In the genomic region with DNA sequence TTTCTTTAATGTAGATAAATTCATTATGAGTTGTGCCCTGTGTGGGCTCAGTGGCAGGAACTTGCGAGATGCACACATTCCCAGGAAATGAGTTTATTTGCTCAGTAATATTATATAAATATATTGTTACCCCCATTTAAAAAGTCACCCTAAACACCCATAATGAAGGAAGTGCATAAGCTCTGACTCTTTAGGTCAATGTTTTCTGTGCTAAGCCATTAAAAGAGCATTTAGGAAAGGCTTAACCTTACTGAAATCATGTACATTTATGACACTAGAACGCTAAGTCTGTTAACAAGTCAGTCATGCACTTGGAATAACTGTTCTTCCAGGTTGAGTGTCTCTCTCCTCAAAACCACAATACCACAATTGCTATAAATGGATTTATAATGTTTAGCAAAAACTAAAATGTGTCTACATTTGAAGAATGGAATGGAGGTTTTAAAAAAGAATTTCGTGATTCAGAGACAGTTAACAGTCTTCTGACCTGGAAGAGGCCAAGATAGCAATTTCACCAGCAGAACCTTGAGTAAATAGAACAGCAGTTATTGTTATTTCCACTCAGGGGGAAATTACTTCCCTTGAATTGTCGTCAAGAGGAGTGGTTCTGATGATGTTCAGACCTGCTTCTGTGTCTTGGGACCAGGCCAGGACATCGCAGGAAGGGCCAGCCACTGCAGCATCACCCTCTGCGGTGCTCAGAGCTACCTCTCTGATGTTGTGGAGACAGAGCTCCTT, we compare ENCODE assay signal across 15 cellular contexts.
DNase-seq lines count a peak whose midpoint lies in the region; ATAC-seq and TF ChIP-seq lines count a peak whose summit lies in the region.
"Had no signal": no experiment of that assay in that cellular context is flagged by ENCODE, and none has a peak within 500 bp of the region (broad histone marks: within the 10 kb centered on the region; RNA-seq: fewer than 3 reads in every experiment).

No MANE protein-coding gene starts in this region.

- dilution Hi-C loops in mammary epithelial cell (cut with HindIII; ENCODE audit: low sequenced_read_pairs), result no loop called here

- no TSS peak for BruUV-seq in mammary epithelial cell (replicated peaks; lab: Mats Ljungman, UMichigan)

- no peak for TF ChIP-seq CTCF in mammary epithelial cell (conservative IDR thresholded peaks at IDR 0.05 in 1 of 2, IDR thresholded peaks at IDR 0.05 in 1 of 2; ENCODE audit: extremely low read depth in 1 of 2, insufficient read depth in 1 of 2, low read depth in 1 of 2, low read length in 2 of 2)

- H3K9ac ChIP-seq in mammary epithelial cell (ENCODE audit: insufficient read depth, low read length), result no peak overlapping the region

- CTCF ChIA-PET in mammary epithelial cell (lab: Charles Lee; ENCODE audit: low non-redundant PET), result no interaction called here

- no peaks in the 10 kb centered on the region for H3K9me3 ChIP-seq in mammary epithelial cell (replicated peaks; ENCODE audit: insufficient read depth, low read length)

- intact Hi-C loops in mammary epithelial cell (cut with micrococcal nuclease), result no loop called here

- no peak overlapping the region for H3K4me3 ChIP-seq in mammary epithelial cell (replicated peaks in 1 of 3; ENCODE audit: insufficient read depth in 1 of 3, low read depth in 2 of 3, low read length in 3 of 3)

- H2AFZ ChIP-seq in mammary epithelial cell (ENCODE audit: low read depth, low read length), result peak overlapping the region; percentile 27

- H3K79me2 ChIP-seq in mammary epithelial cell (ENCODE audit: insufficient read depth, low read length), result no peaks in the 10 kb centered on the region

- H4K20me1 ChIP-seq in mammary epithelial cell (ENCODE audit: insufficient read depth, low read length), result no peaks in the 10 kb centered on the region

- DNase-seq in Caki2 (ENCODE audit: low read depth) (peak; percentile 73), M059J (ENCODE audit: low read depth) (peak; percentile 96), mammary epithelial cell (peak; percentile 43), myocyte (ENCODE audit: low read depth) (peak; percentile 58), SW480 (ENCODE audit: low spot score) (no peak), NCI-H774 (lab: John Stamatoyannopoulos, UW) (no peak), NCI-H446 (lab: John Stamatoyannopoulos, UW) (no peak)
- DNase-seq: activated CD4-positive, alpha-beta memory T cell treated with anti-CD3 and anti-CD28 coated beads for 36 hours; effector CD8-positive, alpha-beta T cell; naive thymus-derived CD8-positive, alpha-beta T cell; NCI-H524 treated with DMSO at 0.1 percent for 48 hours; stimulated activated CD8-positive, alpha-beta memory T cell treated with anti-CD3 and anti-CD28 coated beads, Interleukin-4, amount 100 ng/mL, for 48 hours; SW 1271 had no signal

- H3K4me2 ChIP-seq in mammary epithelial cell (ENCODE audit: insufficient read depth, low read depth, low read length), result no peak overlapping the region

- in situ Hi-C loops in Caki2 (cut with HindIII; ENCODE audit: low pct_unique_long_range_greater_than_20kb, low sequenced_read_pairs), result no loop called here
- in situ Hi-C loops in mammary epithelial cell (cut with MboI; ENCODE audit: low sequenced_read_pairs in 2 of 2), result no loop called here

- no peak overlapping the region for H3K27ac ChIP-seq in mammary epithelial cell (ENCODE audit: insufficient read depth, low read depth, low read length)

- H3K4me1 ChIP-seq in mammary epithelial cell (ENCODE audit: insufficient read depth, low read length), result peaks cover 10% of the 10 kb centered on the region

- ATAC-seq in HG02970 (IDR thresholded peaks at IDR 0.05; ENCODE audit: low FRiP score, unreplicated experiment), result no peak
- ATAC-seq: activated naive CD4-positive, alpha-beta T cell treated with anti-CD3 and anti-CD28 coated beads, Interleukin-2, amount 50 U/mL, for 72 hours; naive thymus-derived CD8-positive, alpha-beta T cell had no signal

- H3K27me3 ChIP-seq in mammary epithelial cell (ENCODE audit: insufficient read depth, low read length), result no peaks in the 10 kb centered on the region

- H3K36me3 ChIP-seq in mammary epithelial cell (ENCODE audit: insufficient read depth, low read length), result no peaks in the 10 kb centered on the region

- WGBS in mammary epithelial cell (ENCODE audit: low coverage, missing lambda C conversion rate), result 66% methylated on average over 6 of the region's 6 CpGs

Comparison
In these comparisons a context has a peak if more than half of its experiments do, and no peak if none do; other contexts are left out.
1. DNase-seq: peak in Caki2 (single experiment), M059J (single experiment), mammary epithelial cell (single experiment) and myocyte (single experiment); none in SW480 (single experiment), NCI-H774 (single experiment) and NCI-H446 (0 of 2).